Comparison of ENCODE assay signal across 1 cellular context in genomic region chr14:102798926-102799325, GRCh38.
A peak's percentile ranks its signal among the peaks of the same experiment; 100 is the strongest.
TF ChIP-seq lines count a peak whose summit lies in the region.

No MANE protein-coding gene starts in this region.

TF ChIP-seq in GM12878, 131 proteins besides CTCF, POLR2A, EP300 and RAD21 (continued from another document):
- TF ChIP-seq IRF4 (IDR thresholded peaks at IDR 0.05; ENCODE audit: low read depth, low read length) (peak; percentile 65), JUNB (IDR thresholded peaks at IDR 0.05) (0 out of 2 replicates have a peak, but pooled peaks have one; percentile 27), RFX5 (IDR thresholded peaks at IDR 0.05; ENCODE audit: low read depth, low read length) (no peak), NR2F1 (conservative IDR thresholded peaks at IDR 0.05) (peak; percentile 79), CBX5 (IDR thresholded peaks at IDR 0.05; ENCODE audit: low read depth) (no peak), USF1 (IDR thresholded peaks at IDR 0.05; ENCODE audit: borderline replicate concordance, extremely low read length, insufficient read depth, low read depth, low read length) (no peak), MTA2 (IDR thresholded peaks at IDR 0.05; ENCODE audit: low read depth) (peak; percentile 45; the same call in 1 of the 2 replicates), ZBTB4 (CRISPR knock-in tag; IDR thresholded peaks at IDR 0.05) (no peak), SKIL (IDR thresholded peaks at IDR 0.05; ENCODE audit: low read depth, poor library complexity, severe bottlenecking) (peak; percentile 43), IRF5 (IDR thresholded peaks at IDR 0.05; ENCODE audit: borderline replicate concordance) (no peak), RCOR1 (conservative IDR thresholded peaks at IDR 0.05; ENCODE audit: low read depth, low read length) (no peak), BHLHE40 (IDR thresholded peaks at IDR 0.05; ENCODE audit: borderline replicate concordance in 1 of 2, low read depth in 2 of 2, low read length in 1 of 2) (peak in 1 of 2 experiments; percentile 19; a peak in 1 of 4 replicates), TCF3 (IDR thresholded peaks at IDR 0.05; ENCODE audit: borderline replicate concordance, insufficient read depth, low read depth, low read length) (no peak), IKZF2 (IDR thresholded peaks at IDR 0.05) (peak in 1 of 2 experiments; percentile 18; a peak in 1 of 4 replicates), HDGF (IDR thresholded peaks at IDR 0.05) (no peak), ATF7 (IDR thresholded peaks at IDR 0.05; ENCODE audit: low read depth) (0 out of 2 replicates have a peak, but pooled peaks have one; percentile 12), NBN (IDR thresholded peaks at IDR 0.05) (peak; percentile 13; the same call in 1 of the 2 replicates), POLR2AphosphoS5 (IDR thresholded peaks at IDR 0.05; ENCODE audit: low read length) (peak; percentile 47), SMC3 (IDR thresholded peaks at IDR 0.05; ENCODE audit: borderline replicate concordance, low read length) (no peak), SMARCA5 (IDR thresholded peaks at IDR 0.05) (no peak), MYC (IDR thresholded peaks at IDR 0.05; ENCODE audit: insufficient read depth, insufficient read length, insufficient replicate concordance, low read length, severe bottlenecking) (no peak), BCL3 (IDR thresholded peaks at IDR 0.05; ENCODE audit: borderline replicate concordance, insufficient read depth, low read depth, low read length, poor library complexity, severe bottlenecking) (no peak), SPI1 (IDR thresholded peaks at IDR 0.05; ENCODE audit: borderline replicate concordance, insufficient read depth, low read depth, low read length) (no peak), FOXK2 (IDR thresholded peaks at IDR 0.05) (no peak), PRDM15 (CRISPR knock-in tag; IDR thresholded peaks at IDR 0.05) (no peak)
TF ChIP-seq in GM12878: peak in this region for 11.
